Comparison of ENCODE assay signal across 10 cellular contexts in genomic region chr4:6362896-6363295, GRCh38.
DNase-seq lines count a peak whose midpoint lies in the region; ATAC-seq and TF ChIP-seq lines count a peak whose summit lies in the region.
"Had no signal": no experiment of that assay in that cellular context is flagged by ENCODE, and none has a peak within 500 bp of the region (broad histone marks: within the 10 kb centered on the region; RNA-seq: fewer than 3 reads in every experiment).

No MANE protein-coding gene starts in this region.

- H3K27me3 ChIP-seq in adipocyte (replicated peaks; ENCODE audit: control insufficient read depth, insufficient read depth, low read length) (peaks cover 18% of the 10 kb centered on the region), left lung (peaks cover 0 to 52% of the 10 kb centered on the region in 2 donors)

- H3K9me3 ChIP-seq in adipocyte (ENCODE audit: control insufficient read depth, low read length) (no peaks in the 10 kb centered on the region), left lung (no peaks in the 10 kb centered on the region)

- H3K27me3 Mint-ChIP-seq in HFFc6 (ENCODE audit: insufficient read depth): peaks cover 35% of the 10 kb centered on the region

- H3K9ac ChIP-seq in adipocyte (ENCODE audit: low read length): no peak overlapping the region

- no peaks in the 10 kb centered on the region for H3K4me1 Mint-ChIP-seq in HFFc6 (ENCODE audit: low read depth)
- H3K4me1 Mint-ChIP-seq: stimulated activated naive CD8-positive, alpha-beta T cell treated with anti-CD3 and anti-CD28 coated beads, Interleukin-15, amount 100 ng/mL, for 72 hours had no signal

- ATAC-seq in left lung (peak; percentile 58), HG03442 (IDR thresholded peaks at IDR 0.05; ENCODE audit: unreplicated experiment) (no peak), HG02870 (IDR thresholded peaks at IDR 0.05; ENCODE audit: unreplicated experiment) (no peak), HG03039 (IDR thresholded peaks at IDR 0.05; ENCODE audit: unreplicated experiment) (no peak)
- ATAC-seq: stimulated activated naive CD8-positive, alpha-beta T cell treated with anti-CD3 and anti-CD28 coated beads, Interleukin-15, amount 100 ng/mL, for 72 hours had no signal

- intact Hi-C loops in left lung (cut with DNase I): no loop called here

- no peak overlapping the region for H3K27ac ChIP-seq in left lung

- no peak overlapping the region for H3K4me3 ChIP-seq in Jurkat, Clone E6-1 (ENCODE audit: low read length)
- H3K4me3 ChIP-seq in adipocyte (ENCODE audit: low read length): no peak overlapping the region
- H3K4me3 ChIP-seq in left lung: no peak overlapping the region

- H3K4me1 ChIP-seq in adipocyte (ENCODE audit: control insufficient read depth, insufficient read depth, low read length) (no peaks in the 10 kb centered on the region), left lung (no peaks in the 10 kb centered on the region)

- H3K4me3 Mint-ChIP-seq in HFFc6: no peak overlapping the region
- H3K4me3 Mint-ChIP-seq: stimulated activated naive CD8-positive, alpha-beta T cell treated with anti-CD3 and anti-CD28 coated beads, Interleukin-15, amount 100 ng/mL, for 72 hours had no signal

- H3K36me3 ChIP-seq in adipocyte (ENCODE audit: control insufficient read depth, insufficient read depth, low read length, severe bottlenecking) (no peaks in the 10 kb centered on the region), left lung (no peaks in the 10 kb centered on the region)

- TF ChIP-seq CTCF in left lung (IDR thresholded peaks at IDR 0.05): no peak
- TF ChIP-seq CTCF in HFFc6 (IDR thresholded peaks at IDR 0.05): no peak

- H3K9me3 Mint-ChIP-seq in HFFc6: no peaks in the 10 kb centered on the region
- H3K9me3 Mint-ChIP-seq: stimulated activated naive CD8-positive, alpha-beta T cell treated with anti-CD3 and anti-CD28 coated beads, Interleukin-15, amount 100 ng/mL, for 72 hours had no signal

- no peak overlapping the region for H3K27ac Mint-ChIP-seq in HFFc6
- H3K27ac Mint-ChIP-seq: stimulated activated naive CD8-positive, alpha-beta T cell treated with anti-CD3 and anti-CD28 coated beads, Interleukin-15, amount 100 ng/mL, for 72 hours had no signal

- no peaks in the 10 kb centered on the region for H3K36me3 Mint-ChIP-seq in HFFc6 (ENCODE audit: low read depth)

- peak; percentile 42 for DNase-seq in ELR (ENCODE audit: low read depth)
- DNase-seq in Jurkat, Clone E6-1 (ENCODE audit: low read depth, low spot score): peak; percentile 8
- DNase-seq in adipocyte (ENCODE audit: low read depth): peak; percentile 27
- DNase-seq in left lung: peak in 1 of 2 donors; percentile 66
- no peak for DNase-seq in HFFc6
- DNase-seq: NCI-H345 had no signal
